Comparison of ENCODE assay signal across 28 cellular contexts in the genomic region with DNA sequence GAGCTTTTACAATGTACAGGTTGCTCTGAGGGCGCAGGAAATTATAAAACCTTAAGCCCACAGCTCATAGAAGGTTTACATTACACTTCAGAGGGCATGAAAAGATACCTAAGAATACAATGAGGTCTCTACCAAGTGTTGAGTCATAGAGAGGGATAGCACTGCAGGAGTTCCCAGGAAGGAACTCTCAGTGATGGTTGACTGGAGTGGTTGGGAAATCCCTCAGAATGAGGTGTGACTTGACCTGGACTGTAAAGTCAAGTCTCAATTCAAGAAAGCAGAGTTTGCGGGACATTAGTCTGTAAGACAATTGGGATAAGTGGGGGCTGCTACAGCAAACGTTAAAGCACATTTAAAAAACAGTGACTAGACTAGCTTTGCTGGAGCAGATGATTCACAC. TPM values are rescaled to one million over a fixed set of nuclear protein-coding genes. Genes with fewer than 3 reads are reported as not detected.
A peak's percentile ranks its signal among the peaks of the same experiment; 100 is the strongest.
DNase-seq lines count a peak whose midpoint lies in the region; ATAC-seq, FAIRE-seq and TF ChIP-seq lines count a peak whose summit lies in the region.
"Had no signal": no experiment of that assay in that cellular context is flagged by ENCODE, and none has a peak within 500 bp of the region (broad histone marks: within the 10 kb centered on the region; RNA-seq: fewer than 3 reads in every experiment).

No MANE protein-coding gene starts in this region.

- intact Hi-C loops in heart left ventricle (cut with DNase I), result loop anchor here in 1 of 10 donors (5.0 kb wide), 1 partner anchor 37 kb away; no protein-coding TSS in a partner anchor

- H3K27ac Mint-ChIP-seq in endodermal cell, result peak overlapping the region; percentile 73
- H3K27ac Mint-ChIP-seq: activated naive CD8-positive, alpha-beta T cell treated with anti-CD3 and anti-CD28 coated beads, Interleukin-2, amount 50 U/mL, for 24 hours; CD8-positive, alpha-beta T cell had no signal

- no peaks in the 10 kb centered on the region for H3K9me3 Mint-ChIP-seq in endodermal cell
- H3K9me3 Mint-ChIP-seq: activated naive CD8-positive, alpha-beta T cell treated with anti-CD3 and anti-CD28 coated beads, Interleukin-2, amount 50 U/mL, for 24 hours; CD8-positive, alpha-beta T cell; immature natural killer cell had no signal

- no peaks in the 10 kb centered on the region for H3K27me3 Mint-ChIP-seq in endodermal cell (ENCODE audit: insufficient read depth)
- H3K27me3 Mint-ChIP-seq: activated naive CD8-positive, alpha-beta T cell treated with anti-CD3 and anti-CD28 coated beads, Interleukin-2, amount 50 U/mL, for 24 hours had no signal

- H3K36me3 ChIP-seq in endodermal cell (ENCODE audit: control insufficient read depth, insufficient read depth, low read length) (peaks cover 87% of the 10 kb centered on the region), heart left ventricle (peaks cover 0 to 100% (median 95%) of the 10 kb centered on the region in 9 donors)

- WGBS in endodermal cell (ENCODE audit: insufficient coverage in 1 of 2, insufficient read length in 1 of 2), 2 experiments, result 74 to 81% methylated on average over 2 to 3 of the region's 3 CpGs
- WGBS in heart left ventricle, 4 donors, result 71 to 90% (median 81%) methylated on average over 3 of the region's 3 CpGs

- H3K4me3 ChIP-seq in endodermal cell (ENCODE audit: low read length) (no peak overlapping the region), heart left ventricle (no peak overlapping the region)
- H3K4me3 ChIP-seq: cardiac muscle cell, esophagus muscularis mucosa, lung, right atrium auricular region had no signal

- H3K27me3 ChIP-seq in endodermal cell (ENCODE audit: control insufficient read depth, insufficient read depth, low read length, poor library complexity, severe bottlenecking), result no peaks in the 10 kb centered on the region
- H3K27me3 ChIP-seq in heart left ventricle, result no peaks in the 10 kb centered on the region
- H3K27me3 ChIP-seq: cardiac muscle cell, esophagus muscularis mucosa, right atrium auricular region had no signal

- DNase-seq in H54 (ENCODE audit: insufficient read length, low spot score) (no peak), M059J (ENCODE audit: low read depth) (peak; percentile 9), endodermal cell (peak; percentile 50), kidney tubule cell (ENCODE audit: low spot score) (peak; percentile 65), germinal center (ENCODE audit: low spot score) (no peak), heart left ventricle (no peak)
- DNase-seq: activated naive CD8-positive, alpha-beta T cell treated with anti-CD3 and anti-CD28 coated beads, Interleukin-2, amount 50 U/mL, for 24 hours; CD8-positive, alpha-beta T cell; glutamatergic neuron; immature natural killer cell; Karpas-422; NCI-H1105; NCI-H2107; NCI-H510A treated with DMSO at 0.1 percent for 48 hours; stimulated activated CD4-positive, alpha-beta T cell treated with anti-CD3 and anti-CD28 coated beads, Interleukin-4, amount 100 ng/mL, for 4 hours; T1000; trophoblast cell had no signal

- peak; percentile 95 for FAIRE-seq in H54 (lab: Jason Lieb, UNC)
- FAIRE-seq: GM12891, GM19239, H1, HTR-8/SVneo had no signal

- TF ChIP-seq POLR2A in H54 (IDR thresholded peaks at IDR 0.05; ENCODE audit: low read depth, low read length), result no peak
- no peak for TF ChIP-seq POLR2A in heart left ventricle (IDR thresholded peaks at IDR 0.05)

- H3K4me3 Mint-ChIP-seq in endodermal cell, result no peak overlapping the region
- H3K4me3 Mint-ChIP-seq: activated naive CD8-positive, alpha-beta T cell treated with anti-CD3 and anti-CD28 coated beads, Interleukin-2, amount 50 U/mL, for 24 hours; CD8-positive, alpha-beta T cell; immature natural killer cell had no signal

- no peaks in the 10 kb centered on the region for H3K9me3 ChIP-seq in endodermal cell (ENCODE audit: control insufficient read depth, low read length)
- no peaks in the 10 kb centered on the region for H3K9me3 ChIP-seq in heart left ventricle
- H3K9me3 ChIP-seq: esophagus muscularis mucosa, right atrium auricular region had no signal

- H3K4me1 ChIP-seq in endodermal cell (ENCODE audit: control insufficient read depth, insufficient read depth, low read length), result no peaks in the 10 kb centered on the region
- peaks cover 0 to 25% (median 0%) of the 10 kb centered on the region in 12 donors for H3K4me1 ChIP-seq in heart left ventricle

- ATAC-seq in GM21447 (IDR thresholded peaks at IDR 0.05; ENCODE audit: unreplicated experiment) (no peak), HG03025 (IDR thresholded peaks at IDR 0.05; ENCODE audit: low FRiP score, unreplicated experiment) (no peak), heart left ventricle (no peak)
- ATAC-seq: activated naive CD8-positive, alpha-beta T cell treated with anti-CD3 and anti-CD28 coated beads, Interleukin-2, amount 50 U/mL, for 24 hours; CD8-positive, alpha-beta T cell had no signal

- no peak for TF ChIP-seq CTCF in endodermal cell (conservative IDR thresholded peaks at IDR 0.05)
- TF ChIP-seq CTCF in heart left ventricle (IDR thresholded peaks at IDR 0.05), result no peak

- H3K36me3 Mint-ChIP-seq in endodermal cell (ENCODE audit: low read depth), result peaks cover 65% of the 10 kb centered on the region

- H3K4me1 Mint-ChIP-seq in endodermal cell, result peaks cover 3% of the 10 kb centered on the region
- H3K4me1 Mint-ChIP-seq: activated naive CD8-positive, alpha-beta T cell treated with anti-CD3 and anti-CD28 coated beads, Interleukin-2, amount 50 U/mL, for 24 hours; immature natural killer cell had no signal

- H3K9ac ChIP-seq in endodermal cell (ENCODE audit: extremely low read depth, low read length, poor library complexity, severe bottlenecking), result no peak overlapping the region

- no peak overlapping the region for H3K27ac ChIP-seq in endodermal cell (ENCODE audit: low read depth, low read length)
- H3K27ac ChIP-seq in heart left ventricle, result no peak overlapping the region
- H3K27ac ChIP-seq: cardiac muscle cell, esophagus muscularis mucosa, right atrium auricular region, RWPE1 had no signal

RNA-seq across cellular contexts. Expression of a gene that starts 21.9 kb away (rescaled TPM):
- total RNA-seq in M059J (2014; rRNA removed; shearing (Covaris generic)), result 17.3 and 30.0 TPM in 2 replicates
- total RNA-seq in endodermal cell (10 to 100 TPM; 51.3 to 59.9 TPM), heart left ventricle (10 to 100 TPM; 10.3 to 24.7 (median 15.4) TPM)
- 52.6 TPM for polyA plus RNA-seq in endodermal cell (2013, experiment 1 of 2)
- polyA plus RNA-seq in endodermal cell (2013, experiment 2 of 2), result 48.6 TPM
- polyA plus RNA-seq in heart left ventricle, result 1 to 10 TPM; 4.0 to 9.2 TPM

Comparison
In these comparisons a context has a peak if more than half of its experiments do, and no peak if none do; other contexts are left out.
1. DNase-seq: peak in M059J (single experiment), endodermal cell (single experiment) and kidney tubule cell (single experiment); none in H54 (single experiment), germinal center (single experiment) and heart left ventricle (0 of 5).